8 cellular contexts compared by ENCODE assay signal in the genomic region with DNA sequence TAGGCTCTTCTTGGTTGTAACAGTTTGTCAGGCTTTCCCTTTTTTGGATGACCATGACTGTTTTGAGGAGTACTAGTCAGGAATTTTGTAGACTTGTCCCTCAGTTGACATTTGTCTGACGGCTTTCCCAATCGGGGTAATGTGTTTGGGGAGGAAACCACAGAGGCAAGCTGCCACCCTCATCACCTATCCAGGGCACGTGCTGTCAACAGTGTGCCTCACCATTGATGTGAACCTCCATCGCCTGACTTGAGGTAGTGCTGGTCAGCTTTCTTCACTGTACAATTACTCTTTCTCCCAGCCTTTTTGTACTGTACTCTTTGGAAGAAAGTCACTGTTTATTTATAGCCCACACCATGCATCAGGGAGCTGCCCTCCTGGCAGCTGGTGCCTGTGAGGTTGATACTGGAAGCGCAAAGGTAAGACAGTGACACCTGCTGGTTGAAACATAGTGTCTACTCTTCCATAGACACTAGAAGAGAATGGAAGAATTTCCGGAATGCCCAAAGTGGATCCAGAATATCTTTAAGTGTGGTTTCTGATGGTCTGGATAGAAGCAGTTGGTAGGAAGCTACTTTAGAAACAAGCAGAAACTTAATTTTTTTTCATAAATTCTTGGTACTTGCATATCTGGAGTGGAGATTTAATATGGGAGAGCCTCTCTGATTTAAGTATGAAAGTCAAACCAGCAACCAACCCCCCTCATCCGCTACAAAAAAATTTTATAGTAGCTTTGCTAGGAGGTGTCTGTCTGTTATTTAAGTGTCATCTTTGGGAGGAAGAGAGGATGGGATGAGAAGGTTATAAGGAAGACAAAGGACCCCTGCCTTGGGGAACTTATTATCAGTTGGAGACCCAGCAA.
DNase-seq lines count a peak whose midpoint lies in the region; FAIRE-seq and TF ChIP-seq lines count a peak whose summit lies in the region.

No MANE protein-coding gene starts in this region.

- peaks cover 10% of the 10 kb centered on the region for H4K20me1 ChIP-seq in astrocyte (ENCODE audit: insufficient read depth, low read length)

- CTCF ChIA-PET in activated CD4-positive, alpha-beta T cell treated with anti-CD3 and anti-CD28 coated beads, Interleukin-2, amount 10 ng/mL, durations not matched to agents 7 days and 5 days (lab: Charles Lee) = interaction anchor here (0.5 to 1.8 kb wide), 4 partner anchors 10 to 464 kb away, joined by 3 to 5 read pairs (median 4); no protein-coding TSS in a partner anchor

- H3K27ac ChIP-seq in astrocyte (ENCODE audit: low read depth, low read length) (no peak overlapping the region), subcutaneous abdominal adipose tissue (ENCODE audit: low read depth, low read length) (peak overlapping the region; percentile 35)

- H3K9me3 Mint-ChIP-seq in activated CD4-positive, alpha-beta T cell treated with anti-CD3 and anti-CD28 coated beads, Interleukin-2, amount 10 ng/mL, durations not matched to agents 7 days and 5 days = no peaks in the 10 kb centered on the region
- H3K9me3 Mint-ChIP-seq in HFFc6 (no peaks in the 10 kb centered on the region), astrocyte (ENCODE audit: unreplicated experiment) (peaks cover 3% of the 10 kb centered on the region)

- peak; percentile 13 for FAIRE-seq in astrocyte (lab: Jason Lieb, UNC)

- no peak overlapping the region for H3K27ac Mint-ChIP-seq in activated CD4-positive, alpha-beta T cell treated with anti-CD3 and anti-CD28 coated beads, Interleukin-2, amount 10 ng/mL, durations not matched to agents 7 days and 5 days
- H3K27ac Mint-ChIP-seq in HFFc6 (peak overlapping the region; percentile 59), astrocyte (ENCODE audit: unreplicated experiment) (no peak overlapping the region)

- no peaks in the 10 kb centered on the region for H3K27me3 Mint-ChIP-seq in activated CD4-positive, alpha-beta T cell treated with anti-CD3 and anti-CD28 coated beads, Interleukin-2, amount 10 ng/mL, durations not matched to agents 7 days and 5 days
- no peaks in the 10 kb centered on the region; the same call in none of the 2 replicates for H3K27me3 Mint-ChIP-seq in HFFc6 (ENCODE audit: insufficient read depth)
- no peaks in the 10 kb centered on the region for H3K27me3 Mint-ChIP-seq in astrocyte (ENCODE audit: low read depth, unreplicated experiment)

- no peaks in the 10 kb centered on the region for H3K4me1 Mint-ChIP-seq in activated CD4-positive, alpha-beta T cell treated with anti-CD3 and anti-CD28 coated beads, Interleukin-2, amount 10 ng/mL, durations not matched to agents 7 days and 5 days
- peaks cover 19% of the 10 kb centered on the region for H3K4me1 Mint-ChIP-seq in HFFc6 (ENCODE audit: low read depth)
- peaks cover 8% of the 10 kb centered on the region for H3K4me1 Mint-ChIP-seq in astrocyte (ENCODE audit: low read depth, unreplicated experiment)

- TF ChIP-seq CTCF in HFFc6 (IDR thresholded peaks at IDR 0.05) = peak; percentile 85
- TF ChIP-seq CTCF in astrocyte (IDR thresholded peaks at IDR 0.05; ENCODE audit: insufficient read depth, low read depth, low read length) = peak; percentile 68

- peak; percentile 23 for DNase-seq in activated CD4-positive, alpha-beta T cell treated with anti-CD3 and anti-CD28 coated beads, Interleukin-2, amount 10 ng/mL, durations not matched to agents 7 days and 5 days
- DNase-seq in activated CD4-positive, alpha-beta T cell treated with anti-CD3 and anti-CD28 coated beads for 4 hours = no peak
- DNase-seq in HFFc6 (peak; percentile 76), NCI-H2196 treated with DMSO at 0.1 percent for 48 hours (lab: John Stamatoyannopoulos, UW; ENCODE audit: unreplicated experiment) (peak; percentile 22), astrocyte (ENCODE audit: low read depth) (peak; percentile 74), iPS DF 4.7 (ENCODE audit: extremely low read depth, low spot score) (peak; percentile 56), mucosa of gallbladder (ENCODE audit: low spot score) (no peak)

- H3K4me3 Mint-ChIP-seq in activated CD4-positive, alpha-beta T cell treated with anti-CD3 and anti-CD28 coated beads, Interleukin-2, amount 10 ng/mL, durations not matched to agents 7 days and 5 days = no peak overlapping the region
- 0 out of 2 replicates have a peak overlapping the region, but pooled peaks have one; percentile 6 for H3K4me3 Mint-ChIP-seq in HFFc6
- H3K4me3 Mint-ChIP-seq in astrocyte (ENCODE audit: unreplicated experiment) = no peak overlapping the region

- H3K9ac ChIP-seq in astrocyte (ENCODE audit: low read length) (no peak overlapping the region), subcutaneous abdominal adipose tissue (ENCODE audit: low read length in 5 of 5) (peak overlapping the region in 1 of 5 donors; percentile 10)

- H3K36me3 Mint-ChIP-seq in activated CD4-positive, alpha-beta T cell treated with anti-CD3 and anti-CD28 coated beads, Interleukin-2, amount 10 ng/mL, durations not matched to agents 7 days and 5 days (ENCODE audit: low read depth) = peaks cover 3% of the 10 kb centered on the region
- H3K36me3 Mint-ChIP-seq in HFFc6 (ENCODE audit: low read depth) (peaks cover 13% of the 10 kb centered on the region), astrocyte (ENCODE audit: low read depth, unreplicated experiment) (peaks cover 3% of the 10 kb centered on the region)

- POLR2A ChIA-PET in activated CD4-positive, alpha-beta T cell treated with anti-CD3 and anti-CD28 coated beads, Interleukin-2, amount 10 ng/mL, durations not matched to agents 7 days and 5 days (lab: Charles Lee) = no interaction called here

- H3K9me3 ChIP-seq in astrocyte (ENCODE audit: insufficient read depth, low read depth, low read length) (no peaks in the 10 kb centered on the region), subcutaneous abdominal adipose tissue (ENCODE audit: control insufficient read depth in 5 of 5, low read length in 5 of 5) (no peaks in the 10 kb centered on the region)

- H3K4me2 ChIP-seq in astrocyte (ENCODE audit: low read length) = no peak overlapping the region

- H3K27me3 ChIP-seq in astrocyte (ENCODE audit: insufficient read depth, low read length) (no peaks in the 10 kb centered on the region), subcutaneous abdominal adipose tissue (ENCODE audit: control insufficient read depth in 5 of 5, insufficient read depth in 4 of 5, low read length in 5 of 5) (no peaks in the 10 kb centered on the region)

- H2AFZ ChIP-seq in astrocyte (ENCODE audit: low read depth, low read length) = no peak overlapping the region

- H3K36me3 ChIP-seq in astrocyte (ENCODE audit: insufficient read depth, low read length) (no peaks in the 10 kb centered on the region), subcutaneous abdominal adipose tissue (ENCODE audit: control insufficient read depth in 5 of 5, insufficient read depth in 5 of 5, low read length in 5 of 5) (peaks cover 0 to 3% (median 3%) of the 10 kb centered on the region in 5 donors)

- H3K4me3 ChIP-seq in astrocyte (ENCODE audit: insufficient read depth, low read depth, low read length) (no peak overlapping the region), subcutaneous abdominal adipose tissue (ENCODE audit: low read depth in 1 of 5, low read length in 5 of 5) (no peak overlapping the region)

- no peaks in the 10 kb centered on the region for H3K79me2 ChIP-seq in astrocyte (ENCODE audit: insufficient read depth, low read length)

- H3K4me1 ChIP-seq in astrocyte (ENCODE audit: insufficient read depth, low read length) = no peaks in the 10 kb centered on the region
- H3K4me1 ChIP-seq in subcutaneous abdominal adipose tissue (ENCODE audit: control insufficient read depth in 5 of 5, insufficient read depth in 5 of 5, low read length in 5 of 5) = peaks cover 0 to 26% (median 18%) of the 10 kb centered on the region in 5 donors

Comparison
In these comparisons a context has a peak if more than half of its experiments do, and no peak if none do; other contexts are left out.
1. DNase-seq: peak in activated CD4-positive, alpha-beta T cell treated with anti-CD3 and anti-CD28 coated beads, Interleukin-2, amount 10 ng/mL, durations not matched to agents 7 days and 5 days (single experiment), HFFc6 (single experiment), NCI-H2196 treated with DMSO at 0.1 percent for 48 hours (single experiment), astrocyte (single experiment) and iPS DF 4.7 (single experiment); none in activated CD4-positive, alpha-beta T cell treated with anti-CD3 and anti-CD28 coated beads for 4 hours (0 of 2) and mucosa of gallbladder (single experiment).